1 cellular context compared by ENCODE assay signal in the genomic region with DNA sequence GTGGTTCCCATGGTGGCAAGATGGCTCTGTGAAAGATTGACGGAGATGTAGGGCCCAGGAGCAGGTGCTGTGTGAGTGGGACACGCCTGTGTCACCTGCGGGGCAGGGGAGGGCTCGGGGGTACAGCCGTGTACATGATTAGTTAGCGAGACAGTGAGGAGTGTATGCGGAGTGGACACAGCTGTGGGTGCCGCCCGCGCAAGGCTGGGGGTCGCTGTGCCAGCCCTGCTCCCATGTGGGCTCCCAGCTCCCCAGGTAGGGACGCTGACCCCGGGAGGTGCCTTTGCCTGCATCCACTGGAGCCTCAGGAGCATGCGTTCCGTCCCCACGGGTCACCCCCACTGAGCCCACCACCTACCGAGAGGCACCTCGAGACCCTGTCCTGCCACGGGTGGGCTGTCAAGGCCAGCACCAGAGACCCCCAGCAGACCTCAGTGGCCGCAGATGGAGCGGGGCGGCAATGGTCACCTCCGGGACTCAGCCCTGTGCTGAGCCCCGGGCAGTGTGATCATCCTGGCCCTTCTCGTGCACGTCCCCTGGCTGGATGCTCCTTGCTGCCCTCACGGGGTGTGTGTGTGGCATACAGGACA.
TF ChIP-seq lines count a peak whose summit lies in the region.

No MANE protein-coding gene starts in this region.

TF ChIP-seq in A549, 52 proteins besides CTCF, POLR2A, EP300 and RAD21 (continued from another document):
- no peak for TF ChIP-seq FOXS1 (CRISPR knock-in tag; IDR thresholded peaks at IDR 0.05)
- TF ChIP-seq, protein P1, sequence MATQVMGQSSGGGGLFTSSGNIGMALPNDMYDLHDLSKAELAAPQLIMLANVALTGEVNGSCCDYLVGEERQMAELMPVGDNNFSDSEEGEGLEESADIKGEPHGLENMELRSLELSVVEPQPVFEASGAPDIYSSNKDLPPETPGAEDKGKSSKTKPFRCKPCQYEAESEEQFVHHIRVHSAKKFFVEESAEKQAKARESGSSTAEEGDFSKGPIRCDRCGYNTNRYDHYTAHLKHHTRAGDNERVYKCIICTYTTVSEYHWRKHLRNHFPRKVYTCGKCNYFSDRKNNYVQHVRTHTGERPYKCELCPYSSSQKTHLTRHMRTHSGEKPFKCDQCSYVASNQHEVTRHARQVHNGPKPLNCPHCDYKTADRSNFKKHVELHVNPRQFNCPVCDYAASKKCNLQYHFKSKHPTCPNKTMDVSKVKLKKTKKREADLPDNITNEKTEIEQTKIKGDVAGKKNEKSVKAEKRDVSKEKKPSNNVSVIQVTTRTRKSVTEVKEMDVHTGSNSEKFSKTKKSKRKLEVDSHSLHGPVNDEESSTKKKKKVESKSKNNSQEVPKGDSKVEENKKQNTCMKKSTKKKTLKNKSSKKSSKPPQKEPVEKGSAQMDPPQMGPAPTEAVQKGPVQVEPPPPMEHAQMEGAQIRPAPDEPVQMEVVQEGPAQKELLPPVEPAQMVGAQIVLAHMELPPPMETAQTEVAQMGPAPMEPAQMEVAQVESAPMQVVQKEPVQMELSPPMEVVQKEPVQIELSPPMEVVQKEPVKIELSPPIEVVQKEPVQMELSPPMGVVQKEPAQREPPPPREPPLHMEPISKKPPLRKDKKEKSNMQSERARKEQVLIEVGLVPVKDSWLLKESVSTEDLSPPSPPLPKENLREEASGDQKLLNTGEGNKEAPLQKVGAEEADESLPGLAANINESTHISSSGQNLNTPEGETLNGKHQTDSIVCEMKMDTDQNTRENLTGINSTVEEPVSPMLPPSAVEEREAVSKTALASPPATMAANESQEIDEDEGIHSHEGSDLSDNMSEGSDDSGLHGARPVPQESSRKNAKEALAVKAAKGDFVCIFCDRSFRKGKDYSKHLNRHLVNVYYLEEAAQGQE (IDR thresholded peaks at IDR 0.05) = no peak
- no peak for TF ChIP-seq RNF2 (IDR thresholded peaks at IDR 0.05; ENCODE audit: borderline replicate concordance, low read depth)
- no peak for TF ChIP-seq EHF (CRISPR knock-in tag; IDR thresholded peaks at IDR 0.05)
- TF ChIP-seq, protein P2, sequence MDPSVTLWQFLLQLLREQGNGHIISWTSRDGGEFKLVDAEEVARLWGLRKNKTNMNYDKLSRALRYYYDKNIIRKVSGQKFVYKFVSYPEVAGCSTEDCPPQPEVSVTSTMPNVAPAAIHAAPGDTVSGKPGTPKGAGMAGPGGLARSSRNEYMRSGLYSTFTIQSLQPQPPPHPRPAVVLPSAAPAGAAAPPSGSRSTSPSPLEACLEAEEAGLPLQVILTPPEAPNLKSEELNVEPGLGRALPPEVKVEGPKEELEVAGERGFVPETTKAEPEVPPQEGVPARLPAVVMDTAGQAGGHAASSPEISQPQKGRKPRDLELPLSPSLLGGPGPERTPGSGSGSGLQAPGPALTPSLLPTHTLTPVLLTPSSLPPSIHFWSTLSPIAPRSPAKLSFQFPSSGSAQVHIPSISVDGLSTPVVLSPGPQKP (IDR thresholded peaks at IDR 0.05; ENCODE audit: low read depth, low read length) = no peak
- TF ChIP-seq, protein P3, sequence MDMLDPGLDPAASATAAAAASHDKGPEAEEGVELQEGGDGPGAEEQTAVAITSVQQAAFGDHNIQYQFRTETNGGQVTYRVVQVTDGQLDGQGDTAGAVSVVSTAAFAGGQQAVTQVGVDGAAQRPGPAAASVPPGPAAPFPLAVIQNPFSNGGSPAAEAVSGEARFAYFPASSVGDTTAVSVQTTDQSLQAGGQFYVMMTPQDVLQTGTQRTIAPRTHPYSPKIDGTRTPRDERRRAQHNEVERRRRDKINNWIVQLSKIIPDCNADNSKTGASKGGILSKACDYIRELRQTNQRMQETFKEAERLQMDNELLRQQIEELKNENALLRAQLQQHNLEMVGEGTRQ (IDR thresholded peaks at IDR 0.05) = no peak
- TF ChIP-seq KDM5A (IDR thresholded peaks at IDR 0.05) = no peak
- TF ChIP-seq TP53 (CRISPR knock-in tag; IDR thresholded peaks at IDR 0.05) = no peak
- TF ChIP-seq ZNF302 (CRISPR knock-in tag; IDR thresholded peaks at IDR 0.05) = no peak
